In the genomic region with DNA sequence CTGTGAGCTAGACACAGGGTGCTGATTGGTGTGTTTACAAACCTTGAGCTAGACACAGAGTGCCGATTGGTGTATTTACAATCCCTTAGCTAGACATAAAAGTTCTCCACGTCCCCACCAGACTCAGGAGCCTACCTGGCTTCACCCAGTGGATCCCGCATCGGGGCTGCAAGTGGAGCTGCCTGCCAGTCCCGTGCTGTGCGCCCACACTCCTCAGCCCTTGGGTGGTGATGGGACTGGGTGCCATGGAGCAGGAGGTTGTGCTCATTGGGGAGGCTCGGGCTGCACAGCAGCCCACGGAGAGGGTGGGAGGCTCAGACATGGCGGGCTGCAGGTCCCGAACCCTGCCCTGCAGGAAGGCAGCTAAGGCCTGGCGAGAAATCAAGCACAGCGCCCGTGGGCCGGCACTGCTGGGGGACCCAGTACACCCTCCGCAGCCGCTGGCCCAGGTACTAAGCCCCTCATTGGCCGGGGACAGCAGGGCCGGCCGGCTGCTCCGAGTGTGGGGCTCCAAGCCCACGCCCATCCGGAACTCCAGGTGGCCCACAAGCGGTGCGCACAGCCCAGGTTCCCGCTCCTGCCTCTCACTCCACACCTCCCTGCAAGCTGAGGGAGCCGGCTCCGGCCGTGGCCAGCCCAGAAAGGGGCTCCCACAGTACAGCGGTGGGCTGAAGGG, we compare ENCODE assay signal across 8 cellular contexts.
A peak's percentile ranks its signal among the peaks of the same experiment; 100 is the strongest.
DNase-seq lines count a peak whose midpoint lies in the region; ATAC-seq and TF ChIP-seq lines count a peak whose summit lies in the region.
"Not testable (repeated sequence)": the region's sequence is repeated elsewhere in the genome, so short reads cannot be mapped to it uniquely, and the experiment has no call there.

No MANE protein-coding gene starts in this region.

- not testable (repeated sequence) for H3K4me1 ChIP-seq in H9 (ENCODE audit: insufficient read depth, low read length); right atrium auricular region; right lobe of liver; aorta (ENCODE audit: control insufficient read depth in 1 of 2, insufficient read depth in 2 of 2, low read length in 2 of 2)

- not testable (repeated sequence) for ATAC-seq in Right ventricle myocardium inferior; right lobe of liver; sciatic nerve; aorta (ENCODE audit: low FRiP score)

- not testable (repeated sequence) for H2BK12ac ChIP-seq in H9 (ENCODE audit: insufficient read length, low read depth, low read length)

- H2BK15ac ChIP-seq in H9 (ENCODE audit: low read depth, low read length), result not testable (repeated sequence)

- H3K18ac ChIP-seq in H9 (ENCODE audit: insufficient read length, low read depth, low read length), result not testable (repeated sequence)

- H3K79me1 ChIP-seq in H9 (ENCODE audit: insufficient read depth, low read depth, low read length, poor library complexity, severe bottlenecking), result not testable (repeated sequence)

- not testable (repeated sequence) for H3K27ac ChIP-seq in H9 (ENCODE audit: insufficient read length, low read depth, low read length); right atrium auricular region; right lobe of liver; aorta (ENCODE audit: low read depth in 1 of 2, low read length in 2 of 2)

- not testable (repeated sequence) for H4K91ac ChIP-seq in H9 (ENCODE audit: insufficient read length, low read depth, low read length)

- intact Hi-C loops in Right ventricle myocardium inferior (cut with DNase I); right lobe of liver (cut with DNase I); sciatic nerve (cut with DNase I); aorta (cut with DNase I): not testable (repeated sequence)

- peaks cover 35 to 37% of the 10 kb centered on the region in 2 experiments for H3K9me3 Mint-ChIP-seq in H9
- not testable (repeated sequence) for H3K9me3 Mint-ChIP-seq in chondrocyte (ENCODE audit: low read depth)

- not testable (repeated sequence) for H2AK5ac ChIP-seq in H9 (ENCODE audit: insufficient read length, low read length)

- H3K56ac ChIP-seq in H9 (ENCODE audit: insufficient read length, low read depth, low read length), result not testable (repeated sequence)

- TF ChIP-seq CTCF in H9 (conservative IDR thresholded peaks at IDR 0.05); chondrocyte (IDR thresholded peaks at IDR 0.05); right atrium auricular region (IDR thresholded peaks at IDR 0.05); right lobe of liver (IDR thresholded peaks at IDR 0.05): not testable (repeated sequence)

- H4K8ac ChIP-seq in H9 (replicated peaks; ENCODE audit: insufficient read length, low read depth, low read length), result not testable (repeated sequence)

- H2AFZ ChIP-seq in H9 (ENCODE audit: low read length), result not testable (repeated sequence)

- H3T11ph ChIP-seq in H9 (ENCODE audit: low read length), result not testable (repeated sequence)

- H3K79me2 ChIP-seq in H9 (ENCODE audit: insufficient read depth, low read length), result not testable (repeated sequence)

- H3K9ac ChIP-seq in H9 (ENCODE audit: extremely low read depth, insufficient read length, low read length), result not testable (repeated sequence)

- H3K14ac ChIP-seq in H9 (ENCODE audit: insufficient read depth, low read length), result not testable (repeated sequence)

- not testable (repeated sequence) for TF ChIP-seq POLR2A in right lobe of liver (IDR thresholded peaks at IDR 0.05)

- H3K23me2 ChIP-seq in H9 (ENCODE audit: insufficient read length, low read depth, low read length, poor library complexity, severe bottlenecking), result not testable (repeated sequence)

- H3K36me3 Mint-ChIP-seq in H9 (ENCODE audit: insufficient read depth in 1 of 3, low read depth in 3 of 3); chondrocyte (ENCODE audit: low read depth): not testable (repeated sequence)

- not testable (repeated sequence) for H3K4me3 ChIP-seq in right atrium auricular region; right lobe of liver; aorta (ENCODE audit: low read length in 2 of 2)

- not testable (repeated sequence) for H3K27me3 ChIP-seq in H9 (ENCODE audit: insufficient read depth, low read length); right atrium auricular region; right lobe of liver; aorta (ENCODE audit: control insufficient read depth in 1 of 2, insufficient read depth in 2 of 2, low read length in 1 of 2)

- H3K23ac ChIP-seq in H9 (ENCODE audit: insufficient read length, low read depth, low read length), result not testable (repeated sequence)

- H2BK20ac ChIP-seq in H9 (ENCODE audit: low read depth, low read length, poor library complexity, severe bottlenecking), result not testable (repeated sequence)

- H4K5ac ChIP-seq in H9 (ENCODE audit: insufficient read length, low read depth, low read length), result not testable (repeated sequence)

- WGBS in H9 (ENCODE audit: extremely low coverage, insufficient read length, low lambda C conversion rate), result no CpG with 5 or more reads among the region's 29 CpGs
- WGBS in right lobe of liver (ENCODE audit: insufficient coverage, low coverage, low lambda C conversion rate, missing lambda C conversion rate), result 75% methylated on average over 2 of the region's 29 CpGs
- WGBS in aorta, 2 donors, result 92% methylated on average over 29 of the region's 29 CpGs

- not testable (repeated sequence) for H3K4me2 ChIP-seq in H9 (ENCODE audit: insufficient read depth, insufficient read length, low read length)

- H3K27me3 Mint-ChIP-seq in H9 (ENCODE audit: low read depth); chondrocyte (ENCODE audit: low read depth): not testable (repeated sequence)

- peaks cover 19% of the 10 kb centered on the region for H3K9me3 ChIP-seq in H9 (ENCODE audit: control insufficient read depth, low read depth, low read length)
- not testable (repeated sequence) for H3K9me3 ChIP-seq in right atrium auricular region; right lobe of liver; aorta (ENCODE audit: control insufficient read depth, low read length)

- not testable (repeated sequence) for H3K36me3 ChIP-seq in right atrium auricular region; right lobe of liver; aorta (ENCODE audit: control insufficient read depth in 1 of 2, insufficient read depth in 2 of 2, low read length in 1 of 2)

- not testable (repeated sequence) for H3K4ac ChIP-seq in H9 (ENCODE audit: low read depth, low read length)

- H3K4me1 Mint-ChIP-seq in H9; chondrocyte (ENCODE audit: low read depth): not testable (repeated sequence)

- not testable (repeated sequence) for H3K4me3 Mint-ChIP-seq in H9; chondrocyte (ENCODE audit: unreplicated experiment)

- H4K20me1 ChIP-seq in H9 (ENCODE audit: control insufficient read depth, insufficient read depth, insufficient read length), result not testable (repeated sequence)

- H3K27ac Mint-ChIP-seq in H9; chondrocyte (ENCODE audit: unreplicated experiment): not testable (repeated sequence)

- H2BK120ac ChIP-seq in H9 (ENCODE audit: low read depth, low read length, poor library complexity, severe bottlenecking), result not testable (repeated sequence)

- peak; percentile 8 for DNase-seq in H9
- DNase-seq in chondrocyte (ENCODE audit: low spot score), result peak; percentile 87
- peak; percentile 37 for DNase-seq in Right ventricle myocardium inferior (ENCODE audit: missing footprints)
- peak; percentile 38 for DNase-seq in right atrium auricular region (ENCODE audit: low spot score)
- DNase-seq in right lobe of liver, result peak in 2 of 3 donors; percentile 12 to 45
- DNase-seq in mesenteric fat pad (ENCODE audit: low spot score), result peak; percentile 86
- peak; percentile 33 for DNase-seq in sciatic nerve (ENCODE audit: low spot score)
- DNase-seq in aorta, result peak; percentile 39 to 58

- not testable (repeated sequence) for H2BK5ac ChIP-seq in H9 (ENCODE audit: insufficient read length, low read length)

Comparison
In these comparisons a context has a peak if more than half of its experiments do, and no peak if none do; other contexts are left out.
1. DNase-seq: peak in every context shown above with its lines; median percentile 87 in chondrocyte; 86 in mesenteric fat pad; 48 in aorta; 38 in right atrium auricular region; 37 in Right ventricle myocardium inferior; 33 in sciatic nerve; 28 in right lobe of liver; 8 in H9.